Comparison of ENCODE assay signal across 20 cellular contexts in the genomic region with DNA sequence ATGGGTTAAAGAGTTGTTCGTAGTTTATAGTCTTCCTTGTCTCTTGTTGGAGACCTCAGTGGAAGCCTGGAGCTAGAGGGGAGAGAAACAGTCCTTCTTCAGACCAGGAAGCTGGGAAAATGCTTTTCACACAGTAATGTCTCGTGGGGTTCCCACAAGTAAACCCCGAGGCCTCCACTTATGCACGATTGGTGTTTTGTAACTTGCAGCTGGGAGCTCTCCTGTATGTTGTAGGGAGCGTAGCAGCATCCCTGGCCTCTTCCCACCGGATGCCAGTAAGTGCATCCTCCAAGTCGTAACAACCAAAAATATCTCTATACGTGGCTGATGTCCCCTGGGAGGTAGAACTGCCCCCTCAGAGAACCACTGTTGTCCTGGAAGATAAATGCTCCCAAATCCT.
"Had no signal": no experiment of that assay in that cellular context is flagged by ENCODE, and none has a peak within 500 bp of the region (broad histone marks: within the 10 kb centered on the region; RNA-seq: fewer than 3 reads in every experiment).

No MANE protein-coding gene starts in this region.

- ATAC-seq: activated T-cell treated with anti-CD3 and anti-CD28 coated beads, Interleukin-2, amount 50 U/mL, for 72 hours; lower lobe of right lung; pancreas had no signal

- H3K27me3 ChIP-seq: brain microvascular endothelial cell, pancreas, stomach, testis had no signal

- H3K36me3 ChIP-seq: brain microvascular endothelial cell, pancreas had no signal

- H3K9me3 ChIP-seq: lower lobe of right lung, pancreas, stomach, testis had no signal

- DNase-seq: activated CD4-positive, alpha-beta memory T cell treated with anti-CD3 and anti-CD28 coated beads, Interleukin-2, amount 10 ng/mL, durations not matched to agents 7 days and 5 days; activated CD8-positive, alpha-beta memory T cell treated with anti-CD3 and anti-CD28 coated beads, Interleukin-2, amount 50 U/mL, for 48 hours; activated gamma-delta T cell treated with Interleukin-2 at 50 U/mL for 16 hours; activated naive CD8-positive, alpha-beta T cell treated with anti-CD3 and anti-CD28 coated beads, Interleukin-2, amount 10 ng/mL, durations not matched to agents 7 days and 5 days; activated T-cell treated with anti-CD3 and anti-CD28 coated beads, Interleukin-2, amount 50 U/mL, for 72 hours; anterior cingulate cortex; brain microvascular endothelial cell; cortex of kidney; effector CD8-positive, alpha-beta T cell; foreskin melanocyte; head of caudate nucleus; immature natural killer cell; lower lobe of right lung; pancreas; stimulated activated CD4-positive, alpha-beta T cell treated with anti-CD3 and anti-CD28 coated beads, Interleukin-1b, Interleukin-23, amount 100 ng/mL, for 48 hours; stomach; T-helper 1 cell; T1000; testis had no signal

- H3K27ac ChIP-seq: brain microvascular endothelial cell, epithelial cell of prostate, lower lobe of right lung, pancreas, stomach, testis had no signal

- H3K4me3 ChIP-seq: lower lobe of right lung, pancreas, stomach, testis had no signal

- FAIRE-seq: pancreas had no signal
